In the genomic region with DNA sequence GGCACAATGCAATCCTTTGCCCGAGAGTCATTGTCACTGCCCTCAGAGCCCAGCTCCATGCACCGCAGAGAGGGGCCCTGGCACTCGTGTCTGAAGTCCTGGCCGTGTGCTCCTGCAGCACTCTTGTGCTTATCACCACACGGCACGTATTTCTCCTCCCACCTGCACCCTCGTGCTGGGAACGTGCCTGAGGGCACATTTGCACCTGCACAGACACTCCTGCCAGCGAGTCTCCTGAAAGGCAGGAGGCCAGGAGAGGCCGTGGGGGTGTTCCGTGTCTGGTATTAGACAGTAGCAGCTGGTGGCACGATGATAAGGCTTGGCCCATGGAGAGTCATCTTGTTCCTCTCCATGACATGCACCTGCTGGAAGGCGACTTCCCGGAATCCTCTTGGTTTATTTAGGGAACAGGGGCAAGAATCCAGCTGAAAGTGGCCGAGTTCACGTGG, we compare ENCODE assay signal across 1 cellular context.
TF ChIP-seq lines count a peak whose summit lies in the region.

No MANE protein-coding gene starts in this region.

TF ChIP-seq in HepG2, 621 proteins besides CTCF, POLR2A, EP300 and RAD21 (continued from another document and continues in another):
- TF ChIP-seq, protein P1, sequence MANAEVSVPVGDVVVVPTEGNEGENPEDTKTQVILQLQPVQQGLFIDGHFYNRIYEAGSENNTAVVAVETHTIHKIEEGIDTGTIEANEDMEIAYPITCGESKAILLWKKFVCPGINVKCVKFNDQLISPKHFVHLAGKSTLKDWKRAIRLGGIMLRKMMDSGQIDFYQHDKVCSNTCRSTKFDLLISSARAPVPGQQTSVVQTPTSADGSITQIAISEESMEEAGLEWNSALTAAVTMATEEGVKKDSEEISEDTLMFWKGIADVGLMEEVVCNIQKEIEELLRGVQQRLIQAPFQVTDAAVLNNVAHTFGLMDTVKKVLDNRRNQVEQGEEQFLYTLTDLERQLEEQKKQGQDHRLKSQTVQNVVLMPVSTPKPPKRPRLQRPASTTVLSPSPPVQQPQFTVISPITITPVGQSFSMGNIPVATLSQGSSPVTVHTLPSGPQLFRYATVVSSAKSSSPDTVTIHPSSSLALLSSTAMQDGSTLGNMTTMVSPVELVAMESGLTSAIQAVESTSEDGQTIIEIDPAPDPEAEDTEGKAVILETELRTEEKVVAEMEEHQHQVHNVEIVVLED (CRISPR knock-in tag; IDR thresholded peaks at IDR 0.05; ENCODE audit: borderline replicate concordance) = peak; percentile 63
- TF ChIP-seq, protein P2, sequence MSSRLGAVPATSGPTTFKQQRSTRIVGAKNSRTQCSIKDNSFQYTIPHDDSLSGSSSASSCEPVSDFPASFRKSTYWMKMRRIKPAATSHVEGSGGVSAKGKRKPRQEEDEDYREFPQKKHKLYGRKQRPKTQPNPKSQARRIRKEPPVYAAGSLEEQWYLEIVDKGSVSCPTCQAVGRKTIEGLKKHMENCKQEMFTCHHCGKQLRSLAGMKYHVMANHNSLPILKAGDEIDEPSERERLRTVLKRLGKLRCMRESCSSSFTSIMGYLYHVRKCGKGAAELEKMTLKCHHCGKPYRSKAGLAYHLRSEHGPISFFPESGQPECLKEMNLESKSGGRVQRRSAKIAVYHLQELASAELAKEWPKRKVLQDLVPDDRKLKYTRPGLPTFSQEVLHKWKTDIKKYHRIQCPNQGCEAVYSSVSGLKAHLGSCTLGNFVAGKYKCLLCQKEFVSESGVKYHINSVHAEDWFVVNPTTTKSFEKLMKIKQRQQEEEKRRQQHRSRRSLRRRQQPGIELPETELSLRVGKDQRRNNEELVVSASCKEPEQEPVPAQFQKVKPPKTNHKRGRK (CRISPR knock-in tag; IDR thresholded peaks at IDR 0.05) = no peak
- TF ChIP-seq FOXP1 (IDR thresholded peaks at IDR 0.05) (no peak), FOXP1 (CRISPR knock-in tag; IDR thresholded peaks at IDR 0.05) (no peak; the same call in 1 of the 2 replicates), ZNF33A (CRISPR knock-in tag; IDR thresholded peaks at IDR 0.05; ENCODE audit: borderline replicate concordance) (no peak), ZIK1 (CRISPR knock-in tag; IDR thresholded peaks at IDR 0.05; ENCODE audit: borderline replicate concordance, low read depth) (0 out of 2 replicates have a peak, but pooled peaks have one; percentile 75), ZNF781 (CRISPR knock-in tag; IDR thresholded peaks at IDR 0.05; ENCODE audit: borderline replicate concordance, not compliant biosample characterization) (no peak), PHF20 (CRISPR knock-in tag; IDR thresholded peaks at IDR 0.05) (0 out of 2 replicates have a peak, but pooled peaks have one; percentile 35), ZNF317 (CRISPR knock-in tag; IDR thresholded peaks at IDR 0.05) (peak; percentile 72), BRCA1 (CRISPR knock-in tag; IDR thresholded peaks at IDR 0.05) (no peak), TEAD3 (CRISPR knock-in tag; optimal IDR thresholded peaks at IDR 0.05; ENCODE audit: borderline replicate concordance) (peak; percentile 55), ZFYVE20 (CRISPR knock-in tag; IDR thresholded peaks at IDR 0.05; ENCODE audit: borderline replicate concordance, low read depth) (0 out of 2 replicates have a peak, but pooled peaks have one; percentile 26), SPEN (CRISPR knock-in tag; IDR thresholded peaks at IDR 0.05; ENCODE audit: low read depth) (peak; percentile 57), NFYC (CRISPR knock-in tag; IDR thresholded peaks at IDR 0.05) (no peak), GTF3A (CRISPR knock-in tag; conservative IDR thresholded peaks at IDR 0.05) (no peak), KLF15 (CRISPR knock-in tag; IDR thresholded peaks at IDR 0.05; ENCODE audit: borderline replicate concordance) (no peak), CENPX (CRISPR knock-in tag; IDR thresholded peaks at IDR 0.05) (no peak), KLF16 (CRISPR knock-in tag; IDR thresholded peaks at IDR 0.05) (peak in 1 of 2 experiments; percentile 12; a peak in 1 of 4 replicates), KDM1A (CRISPR knock-in tag; IDR thresholded peaks at IDR 0.05) (peak; percentile 28; the same call in 1 of the 2 replicates), ZNF274 (CRISPR knock-in tag; IDR thresholded peaks at IDR 0.05) (peak; percentile 87), GABPA (IDR thresholded peaks at IDR 0.05; ENCODE audit: low read depth, low read length) (no peak), GABPA (CRISPR knock-in tag; IDR thresholded peaks at IDR 0.05; ENCODE audit: low read depth) (0 out of 2 replicates have a peak, but pooled peaks have one; percentile 26), RBFOX2 (IDR thresholded peaks at IDR 0.05; ENCODE audit: low read depth, low read length) (no peak), TBX3 (IDR thresholded peaks at IDR 0.05; ENCODE audit: borderline replicate concordance) (peak; percentile 30; the same call in 1 of the 2 replicates)
- TF ChIP-seq, protein P3, sequence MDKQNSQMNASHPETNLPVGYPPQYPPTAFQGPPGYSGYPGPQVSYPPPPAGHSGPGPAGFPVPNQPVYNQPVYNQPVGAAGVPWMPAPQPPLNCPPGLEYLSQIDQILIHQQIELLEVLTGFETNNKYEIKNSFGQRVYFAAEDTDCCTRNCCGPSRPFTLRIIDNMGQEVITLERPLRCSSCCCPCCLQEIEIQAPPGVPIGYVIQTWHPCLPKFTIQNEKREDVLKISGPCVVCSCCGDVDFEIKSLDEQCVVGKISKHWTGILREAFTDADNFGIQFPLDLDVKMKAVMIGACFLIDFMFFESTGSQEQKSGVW (CRISPR knock-in tag; IDR thresholded peaks at IDR 0.05; ENCODE audit: borderline replicate concordance) = no peak
- TF ChIP-seq, protein P4, sequence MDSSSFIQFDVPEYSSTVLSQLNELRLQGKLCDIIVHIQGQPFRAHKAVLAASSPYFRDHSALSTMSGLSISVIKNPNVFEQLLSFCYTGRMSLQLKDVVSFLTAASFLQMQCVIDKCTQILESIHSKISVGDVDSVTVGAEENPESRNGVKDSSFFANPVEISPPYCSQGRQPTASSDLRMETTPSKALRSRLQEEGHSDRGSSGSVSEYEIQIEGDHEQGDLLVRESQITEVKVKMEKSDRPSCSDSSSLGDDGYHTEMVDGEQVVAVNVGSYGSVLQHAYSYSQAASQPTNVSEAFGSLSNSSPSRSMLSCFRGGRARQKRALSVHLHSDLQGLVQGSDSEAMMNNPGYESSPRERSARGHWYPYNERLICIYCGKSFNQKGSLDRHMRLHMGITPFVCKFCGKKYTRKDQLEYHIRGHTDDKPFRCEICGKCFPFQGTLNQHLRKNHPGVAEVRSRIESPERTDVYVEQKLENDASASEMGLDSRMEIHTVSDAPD (CRISPR knock-in tag; IDR thresholded peaks at IDR 0.05) = peak; percentile 61; the same call in 1 of the 2 replicates
- TF ChIP-seq, protein P5, sequence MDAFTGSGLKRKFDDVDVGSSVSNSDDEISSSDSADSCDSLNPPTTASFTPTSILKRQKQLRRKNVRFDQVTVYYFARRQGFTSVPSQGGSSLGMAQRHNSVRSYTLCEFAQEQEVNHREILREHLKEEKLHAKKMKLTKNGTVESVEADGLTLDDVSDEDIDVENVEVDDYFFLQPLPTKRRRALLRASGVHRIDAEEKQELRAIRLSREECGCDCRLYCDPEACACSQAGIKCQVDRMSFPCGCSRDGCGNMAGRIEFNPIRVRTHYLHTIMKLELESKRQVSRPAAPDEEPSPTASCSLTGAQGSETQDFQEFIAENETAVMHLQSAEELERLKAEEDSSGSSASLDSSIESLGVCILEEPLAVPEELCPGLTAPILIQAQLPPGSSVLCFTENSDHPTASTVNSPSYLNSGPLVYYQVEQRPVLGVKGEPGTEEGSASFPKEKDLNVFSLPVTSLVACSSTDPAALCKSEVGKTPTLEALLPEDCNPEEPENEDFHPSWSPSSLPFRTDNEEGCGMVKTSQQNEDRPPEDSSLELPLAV (CRISPR knock-in tag; conservative IDR thresholded peaks at IDR 0.05; ENCODE audit: low read depth) = no peak
- TF ChIP-seq, protein P6, sequence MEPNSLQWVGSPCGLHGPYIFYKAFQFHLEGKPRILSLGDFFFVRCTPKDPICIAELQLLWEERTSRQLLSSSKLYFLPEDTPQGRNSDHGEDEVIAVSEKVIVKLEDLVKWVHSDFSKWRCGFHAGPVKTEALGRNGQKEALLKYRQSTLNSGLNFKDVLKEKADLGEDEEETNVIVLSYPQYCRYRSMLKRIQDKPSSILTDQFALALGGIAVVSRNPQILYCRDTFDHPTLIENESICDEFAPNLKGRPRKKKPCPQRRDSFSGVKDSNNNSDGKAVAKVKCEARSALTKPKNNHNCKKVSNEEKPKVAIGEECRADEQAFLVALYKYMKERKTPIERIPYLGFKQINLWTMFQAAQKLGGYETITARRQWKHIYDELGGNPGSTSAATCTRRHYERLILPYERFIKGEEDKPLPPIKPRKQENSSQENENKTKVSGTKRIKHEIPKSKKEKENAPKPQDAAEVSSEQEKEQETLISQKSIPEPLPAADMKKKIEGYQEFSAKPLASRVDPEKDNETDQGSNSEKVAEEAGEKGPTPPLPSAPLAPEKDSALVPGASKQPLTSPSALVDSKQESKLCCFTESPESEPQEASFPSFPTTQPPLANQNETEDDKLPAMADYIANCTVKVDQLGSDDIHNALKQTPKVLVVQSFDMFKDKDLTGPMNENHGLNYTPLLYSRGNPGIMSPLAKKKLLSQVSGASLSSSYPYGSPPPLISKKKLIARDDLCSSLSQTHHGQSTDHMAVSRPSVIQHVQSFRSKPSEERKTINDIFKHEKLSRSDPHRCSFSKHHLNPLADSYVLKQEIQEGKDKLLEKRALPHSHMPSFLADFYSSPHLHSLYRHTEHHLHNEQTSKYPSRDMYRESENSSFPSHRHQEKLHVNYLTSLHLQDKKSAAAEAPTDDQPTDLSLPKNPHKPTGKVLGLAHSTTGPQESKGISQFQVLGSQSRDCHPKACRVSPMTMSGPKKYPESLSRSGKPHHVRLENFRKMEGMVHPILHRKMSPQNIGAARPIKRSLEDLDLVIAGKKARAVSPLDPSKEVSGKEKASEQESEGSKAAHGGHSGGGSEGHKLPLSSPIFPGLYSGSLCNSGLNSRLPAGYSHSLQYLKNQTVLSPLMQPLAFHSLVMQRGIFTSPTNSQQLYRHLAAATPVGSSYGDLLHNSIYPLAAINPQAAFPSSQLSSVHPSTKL (CRISPR knock-in tag; IDR thresholded peaks at IDR 0.05) = no peak; the same call in 1 of the 2 replicates
- TF ChIP-seq, protein P7, sequence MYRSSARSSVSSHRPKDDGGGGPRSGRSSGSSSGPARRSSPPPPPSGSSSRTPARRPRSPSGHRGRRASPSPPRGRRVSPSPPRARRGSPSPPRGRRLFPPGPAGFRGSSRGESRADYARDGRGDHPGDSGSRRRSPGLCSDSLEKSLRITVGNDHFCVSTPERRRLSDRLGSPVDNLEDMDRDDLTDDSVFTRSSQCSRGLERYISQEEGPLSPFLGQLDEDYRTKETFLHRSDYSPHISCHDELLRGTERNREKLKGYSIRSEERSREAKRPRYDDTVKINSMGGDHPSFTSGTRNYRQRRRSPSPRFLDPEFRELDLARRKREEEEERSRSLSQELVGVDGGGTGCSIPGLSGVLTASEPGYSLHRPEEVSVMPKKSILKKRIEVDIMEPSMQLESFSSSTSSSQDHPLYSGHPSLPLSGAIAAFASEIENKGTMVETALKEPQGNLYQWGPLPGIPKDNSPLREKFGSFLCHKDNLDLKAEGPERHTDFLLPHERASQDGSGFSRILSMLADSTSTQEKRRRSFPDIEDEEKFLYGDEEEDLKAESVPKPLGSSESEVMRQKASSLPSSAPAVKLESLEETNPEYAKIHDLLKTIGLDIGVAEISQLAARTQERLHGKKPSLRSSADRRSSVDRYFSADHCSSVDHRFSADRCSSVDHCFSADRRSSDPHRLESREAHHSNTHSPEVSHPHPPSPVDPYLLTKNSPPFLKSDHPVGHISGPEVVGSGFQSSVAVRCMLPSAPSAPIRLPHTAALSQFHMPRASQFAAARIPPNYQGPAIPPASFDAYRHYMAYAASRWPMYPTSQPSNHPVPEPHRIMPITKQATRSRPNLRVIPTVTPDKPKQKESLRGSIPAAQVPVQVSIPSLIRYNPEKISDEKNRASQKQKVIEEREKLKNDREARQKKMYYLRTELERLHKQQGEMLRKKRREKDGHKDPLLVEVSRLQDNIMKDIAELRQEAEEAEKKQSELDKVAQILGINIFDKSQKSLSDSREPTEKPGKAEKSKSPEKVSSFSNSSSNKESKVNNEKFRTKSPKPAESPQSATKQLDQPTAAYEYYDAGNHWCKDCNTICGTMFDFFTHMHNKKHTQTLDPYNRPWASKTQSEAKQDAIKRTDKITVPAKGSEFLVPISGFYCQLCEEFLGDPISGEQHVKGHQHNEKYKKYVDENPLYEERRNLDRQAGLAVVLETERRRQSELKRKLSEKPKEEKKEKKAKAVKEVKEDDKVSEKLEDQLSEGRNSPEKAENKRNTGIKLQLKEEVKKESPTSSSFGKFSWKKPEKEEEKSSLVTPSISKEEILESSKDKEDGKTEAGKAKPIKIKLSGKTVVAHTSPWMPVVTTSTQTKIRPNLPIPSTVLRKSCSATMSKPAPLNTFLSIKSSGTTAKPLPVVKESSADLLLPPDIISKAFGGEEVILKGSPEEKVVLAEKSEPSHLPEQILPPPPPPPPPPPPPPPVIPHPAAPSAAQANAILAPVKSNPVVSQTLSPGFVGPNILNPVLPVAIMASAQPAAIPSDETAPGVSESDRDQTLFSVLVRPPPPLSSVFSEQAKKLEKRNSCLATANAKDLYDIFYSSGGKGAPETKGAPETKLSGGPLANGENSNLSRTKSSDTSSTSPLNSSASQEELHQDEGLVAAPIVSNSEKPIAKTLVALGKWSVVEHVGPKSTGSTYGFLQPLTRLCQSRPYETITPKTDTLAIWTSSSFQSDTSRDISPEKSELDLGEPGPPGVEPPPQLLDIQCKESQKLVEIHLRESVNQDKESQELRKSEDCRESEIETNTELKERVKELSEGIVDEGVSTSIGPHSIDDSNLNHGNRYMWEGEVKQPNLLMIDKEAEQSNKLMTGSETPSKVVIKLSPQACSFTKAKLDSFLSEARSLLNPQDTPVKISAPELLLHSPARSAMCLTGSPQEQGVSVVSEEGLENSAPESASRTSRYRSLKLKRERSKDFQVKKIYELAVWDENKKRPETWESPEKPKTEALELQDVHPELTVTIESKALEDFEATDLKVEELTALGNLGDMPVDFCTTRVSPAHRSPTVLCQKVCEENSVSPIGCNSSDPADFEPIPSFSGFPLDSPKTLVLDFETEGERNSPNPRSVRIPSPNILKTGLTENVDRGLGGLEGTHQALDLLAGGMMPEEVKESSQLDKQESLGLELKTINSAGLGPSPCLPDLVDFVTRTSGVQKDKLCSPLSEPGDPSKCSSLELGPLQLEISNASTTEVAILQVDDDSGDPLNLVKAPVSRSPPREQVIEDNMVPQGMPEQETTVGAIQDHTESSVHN (CRISPR knock-in tag; IDR thresholded peaks at IDR 0.05) = no peak
- TF ChIP-seq, protein P8, sequence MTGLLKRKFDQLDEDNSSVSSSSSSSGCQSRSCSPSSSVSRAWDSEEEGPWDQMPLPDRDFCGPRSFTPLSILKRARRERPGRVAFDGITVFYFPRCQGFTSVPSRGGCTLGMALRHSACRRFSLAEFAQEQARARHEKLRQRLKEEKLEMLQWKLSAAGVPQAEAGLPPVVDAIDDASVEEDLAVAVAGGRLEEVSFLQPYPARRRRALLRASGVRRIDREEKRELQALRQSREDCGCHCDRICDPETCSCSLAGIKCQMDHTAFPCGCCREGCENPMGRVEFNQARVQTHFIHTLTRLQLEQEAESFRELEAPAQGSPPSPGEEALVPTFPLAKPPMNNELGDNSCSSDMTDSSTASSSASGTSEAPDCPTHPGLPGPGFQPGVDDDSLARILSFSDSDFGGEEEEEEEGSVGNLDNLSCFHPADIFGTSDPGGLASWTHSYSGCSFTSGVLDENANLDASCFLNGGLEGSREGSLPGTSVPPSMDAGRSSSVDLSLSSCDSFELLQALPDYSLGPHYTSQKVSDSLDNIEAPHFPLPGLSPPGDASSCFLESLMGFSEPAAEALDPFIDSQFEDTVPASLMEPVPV (CRISPR knock-in tag; IDR thresholded peaks at IDR 0.05) = 0 out of 2 replicates have a peak, but pooled peaks have one; percentile 53
